ENCODE assay signal across 14 cellular contexts in genomic region chr2:136132840-136133570, GRCh38. TPM values are rescaled to one million over a fixed set of nuclear protein-coding genes. Genes with fewer than 3 reads are reported as not detected.
DNase-seq lines count a peak whose midpoint lies in the region; ATAC-seq and TF ChIP-seq lines count a peak whose summit lies in the region.
"Had no signal": no experiment of that assay in that cellular context is flagged by ENCODE, and none has a peak within 500 bp of the region (broad histone marks: within the 10 kb centered on the region; RNA-seq: fewer than 3 reads in every experiment).

No MANE protein-coding gene starts in this region.

- ATAC-seq in right lobe of liver, result no peak
- ATAC-seq in GM19351 (IDR thresholded peaks at IDR 0.05; ENCODE audit: unreplicated experiment), result no peak

- H3K27ac Mint-ChIP-seq in activated T-cell treated with anti-CD3 and anti-CD28 coated beads, Interleukin-2, amount 50 U/mL, for 24 hours, result peak overlapping the region; percentile 85
- peak overlapping the region; percentile 66 for H3K27ac Mint-ChIP-seq in dendritic cell treated with granulocyte-macrophage colony-stimulating factor and Interleukin-4, amounts not matched to agents 40 ng/mL and 50 ng/mL, for 4 days
- H3K27ac Mint-ChIP-seq: H9, nephron had no signal

- WGBS in thymus, result 85% methylated on average over 1 of the region's 1 CpG
- WGBS in right lobe of liver (ENCODE audit: insufficient coverage, low coverage, low lambda C conversion rate, missing lambda C conversion rate), result 38% methylated on average over 1 of the region's 1 CpG

- peak overlapping the region; percentile 64 for H3K4me3 Mint-ChIP-seq in activated T-cell treated with anti-CD3 and anti-CD28 coated beads, Interleukin-2, amount 50 U/mL, for 24 hours
- H3K4me3 Mint-ChIP-seq in dendritic cell treated with granulocyte-macrophage colony-stimulating factor and Interleukin-4, amounts not matched to agents 40 ng/mL and 50 ng/mL, for 4 days, result peak overlapping the region; percentile 56
- H3K4me3 Mint-ChIP-seq: brain, H9, nephron had no signal

- H4K20me1 ChIP-seq in OCI-LY7 (ENCODE audit: insufficient read depth, low read length), result no peaks in the 10 kb centered on the region

- peak overlapping the region; percentile 61 for H3K4me3 ChIP-seq in OCI-LY7 (ENCODE audit: low read depth, low read length, poor library complexity, severe bottlenecking)
- H3K4me3 ChIP-seq in thymus (ENCODE audit: low read length), result peak overlapping the region; percentile 57
- H3K4me3 ChIP-seq in right lobe of liver, result no peak overlapping the region
- H3K4me3 ChIP-seq: left ventricle myocardium inferior, SK-N-MC had no signal

- H3K27ac ChIP-seq in OCI-LY7 (ENCODE audit: low read depth, low read length, poor library complexity, severe bottlenecking), result peak overlapping the region; percentile 98
- peak overlapping the region; percentile 99 for H3K27ac ChIP-seq in thymus (ENCODE audit: low read depth)
- H3K27ac ChIP-seq in right lobe of liver, result no peak overlapping the region
- H3K27ac ChIP-seq: left ventricle myocardium inferior, SK-N-MC had no signal

- TSS peak; percentile 86 for BruUV-seq in OCI-LY7 (replicated peaks; lab: Mats Ljungman, UMichigan)

- H3K9me2 ChIP-seq in OCI-LY7 (ENCODE audit: insufficient read depth, low read length), result no peaks in the 10 kb centered on the region

- peak overlapping the region; percentile 91 for H3K4me2 ChIP-seq in OCI-LY7 (ENCODE audit: low read length)

- H3K9me3 Mint-ChIP-seq in activated T-cell treated with anti-CD3 and anti-CD28 coated beads, Interleukin-2, amount 50 U/mL, for 24 hours, result no peaks in the 10 kb centered on the region
- no peaks in the 10 kb centered on the region for H3K9me3 Mint-ChIP-seq in dendritic cell treated with granulocyte-macrophage colony-stimulating factor and Interleukin-4, amounts not matched to agents 40 ng/mL and 50 ng/mL, for 4 days
- H3K9me3 Mint-ChIP-seq: H9 had no signal

- H3K9me3 ChIP-seq in OCI-LY7 (ENCODE audit: low read length), result no peaks in the 10 kb centered on the region
- no peaks in the 10 kb centered on the region for H3K9me3 ChIP-seq in thymus (ENCODE audit: control insufficient read depth)
- no peaks in the 10 kb centered on the region for H3K9me3 ChIP-seq in right lobe of liver
- H3K9me3 ChIP-seq: left ventricle myocardium inferior had no signal

- no peak; the same call in 1 of the 2 replicates for TF ChIP-seq CTCF in OCI-LY7 (conservative IDR thresholded peaks at IDR 0.05; ENCODE audit: low read length)
- no peak for TF ChIP-seq CTCF in right lobe of liver (IDR thresholded peaks at IDR 0.05)

- H2AFZ ChIP-seq in OCI-LY7 (ENCODE audit: low read length), result no peak overlapping the region; the same call in 1 of the 2 replicates

- no peak for DNase-seq in activated T-cell treated with anti-CD3 and anti-CD28 coated beads, Interleukin-2, amount 50 U/mL, for 24 hours
- DNase-seq in activated T-cell treated with anti-CD3 and anti-CD28 coated beads for 4 hours (no peak), OCI-LY7 (ENCODE audit: low spot score) (peak; percentile 76), right lobe of liver (no peak), NCI-H526 (lab: John Stamatoyannopoulos, UW) (no peak)
- DNase-seq: H9, left ventricle myocardium inferior, NCI-H1048 had no signal

- peaks cover 12% of the 10 kb centered on the region for H3K27me3 Mint-ChIP-seq in activated T-cell treated with anti-CD3 and anti-CD28 coated beads, Interleukin-2, amount 50 U/mL, for 24 hours
- peaks cover 40% of the 10 kb centered on the region for H3K27me3 Mint-ChIP-seq in dendritic cell treated with granulocyte-macrophage colony-stimulating factor and Interleukin-4, amounts not matched to agents 40 ng/mL and 50 ng/mL, for 4 days
- H3K27me3 Mint-ChIP-seq: brain had no signal

- TF ChIP-seq POLR2A in right lobe of liver (IDR thresholded peaks at IDR 0.05), result no peak

- H3K4me1 ChIP-seq in OCI-LY7 (ENCODE audit: insufficient read depth, low read length, poor library complexity, severe bottlenecking), result peaks cover 98% of the 10 kb centered on the region
- H3K4me1 ChIP-seq in thymus (ENCODE audit: control insufficient read depth, insufficient read depth, low read length), result peaks cover 70% of the 10 kb centered on the region
- no peaks in the 10 kb centered on the region for H3K4me1 ChIP-seq in right lobe of liver

- H3K4me1 Mint-ChIP-seq in activated T-cell treated with anti-CD3 and anti-CD28 coated beads, Interleukin-2, amount 50 U/mL, for 24 hours (ENCODE audit: low read depth), result peaks cover 95% of the 10 kb centered on the region
- peaks cover 79% of the 10 kb centered on the region for H3K4me1 Mint-ChIP-seq in dendritic cell treated with granulocyte-macrophage colony-stimulating factor and Interleukin-4, amounts not matched to agents 40 ng/mL and 50 ng/mL, for 4 days (ENCODE audit: low read depth)

- H3K36me3 ChIP-seq in OCI-LY7 (ENCODE audit: insufficient read depth, low read length), result no peaks in the 10 kb centered on the region
- H3K36me3 ChIP-seq in thymus (ENCODE audit: control insufficient read depth, insufficient read depth), result no peaks in the 10 kb centered on the region
- no peaks in the 10 kb centered on the region for H3K36me3 ChIP-seq in right lobe of liver
- H3K36me3 ChIP-seq: left ventricle myocardium inferior had no signal

- CTCF ChIA-PET in OCI-LY7 (lab: Charles Lee; ENCODE audit: unreplicated experiment), result interaction anchor here (0.6 to 3.1 kb wide), 6 partner anchors 75 to 249 kb away, joined by 3 to 14 read pairs (median 5); no protein-coding TSS in a partner anchor

- POLR2A ChIA-PET in OCI-LY7 (lab: Charles Lee), result interaction anchor here (0.6 to 11.9 kb wide), 20 partner anchors 9 to 264 kb away, joined by 3 to 191 read pairs (median 8); no protein-coding TSS in a partner anchor

- H3K27me3 ChIP-seq in thymus (ENCODE audit: control insufficient read depth, insufficient read depth) (no peaks in the 10 kb centered on the region), right lobe of liver (no peaks in the 10 kb centered on the region)

- intact Hi-C loops in OCI-LY7 (cut with micrococcal nuclease; ENCODE audit: unreplicated experiment) (loop anchor here (1.0 to 5.0 kb wide), 9 partner anchors 16 to 249 kb away; no protein-coding TSS in a partner anchor), right lobe of liver (cut with DNase I) (no loop called here)
- intact Hi-C loops in dendritic cell treated with granulocyte-macrophage colony-stimulating factor and Interleukin-4, amounts not matched to agents 40 ng/mL and 50 ng/mL, for 4 days (cut with micrococcal nuclease), result no loop called here

- no peaks in the 10 kb centered on the region for H3K36me3 Mint-ChIP-seq in activated T-cell treated with anti-CD3 and anti-CD28 coated beads, Interleukin-2, amount 50 U/mL, for 24 hours (ENCODE audit: low read depth)
- H3K36me3 Mint-ChIP-seq in dendritic cell treated with granulocyte-macrophage colony-stimulating factor and Interleukin-4, amounts not matched to agents 40 ng/mL and 50 ng/mL, for 4 days (ENCODE audit: low read depth), result no peaks in the 10 kb centered on the region
- H3K36me3 Mint-ChIP-seq: brain had no signal

- no peaks in the 10 kb centered on the region for H3K79me2 ChIP-seq in OCI-LY7 (ENCODE audit: insufficient read depth, low read depth, low read length)

RNA-seq across cellular contexts. Expression of gene CXCR4, which starts 15.1 kb away (rescaled TPM):
- total RNA-seq in OCI-LY7 (2014; rRNA removed; shearing (Covaris generic)), result 367 and 432 TPM in 2 replicates
- total RNA-seq in OCI-LY7 (2022) (243 and 289 TPM in 2 replicates), right lobe of liver (10 to 100 TPM in 2 of 6 experiments, 1 to 10 TPM in 4; 1.8 to 12.6 (median 6.9) TPM)
- polyA plus RNA-seq in thymus, result 942 TPM

Comparison
In these comparisons a context has a peak if more than half of its experiments do, and no peak if none do; other contexts are left out.
1. H3K27ac ChIP-seq: peak in OCI-LY7 (single experiment) and thymus (single experiment); none in right lobe of liver (0 of 3).
2. H3K4me3 ChIP-seq: peak in OCI-LY7 (single experiment) and thymus (single experiment); none in right lobe of liver (0 of 3).
3. RNA of gene CXCR4, which starts 15.1 kb away (total RNA-seq): 243 to 432 TPM in OCI-LY7; 1.8 to 12.6 TPM in right lobe of liver; every median in the first group is over 10 times any median in the second.